In the genomic region with DNA sequence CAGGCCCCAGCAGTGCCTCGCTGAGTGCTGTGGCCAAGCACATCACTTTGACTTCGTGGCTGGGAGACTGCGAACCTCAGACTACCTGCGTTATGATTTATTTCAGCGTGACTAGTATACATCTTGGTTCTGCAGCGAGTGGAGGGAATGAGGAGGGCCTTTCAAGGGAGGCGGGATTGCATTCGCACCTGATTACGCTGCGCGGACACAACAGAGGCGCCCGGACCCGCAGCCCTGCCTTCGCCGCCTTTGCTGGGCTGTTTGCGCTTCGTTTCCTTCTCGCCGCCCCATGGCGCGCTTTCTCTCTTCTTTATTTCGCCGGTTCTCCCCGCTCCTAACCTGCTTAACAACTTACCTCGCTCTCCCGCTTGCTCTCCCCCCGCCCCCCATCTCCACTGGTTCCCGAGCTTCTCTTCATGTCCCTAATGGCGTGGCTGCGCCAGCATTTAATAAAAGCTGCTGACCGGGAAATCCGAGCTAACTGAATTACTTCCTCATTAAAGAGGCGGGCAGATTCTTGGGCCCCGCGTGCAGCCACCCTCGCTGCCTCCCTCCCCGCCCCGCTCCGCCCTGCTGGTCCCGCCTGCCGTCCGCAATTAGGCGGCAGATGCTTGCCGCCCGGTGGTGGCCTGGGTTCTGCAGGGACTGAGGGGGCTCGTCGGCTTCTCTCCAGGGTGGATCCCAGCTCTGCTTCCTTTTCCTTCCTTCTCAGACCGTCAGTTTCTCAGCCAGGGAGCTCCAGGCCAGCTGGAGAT, we compare ENCODE assay signal across 8 cellular contexts.
A peak's percentile ranks its signal among the peaks of the same experiment; 100 is the strongest.
DNase-seq lines count a peak whose midpoint lies in the region; ATAC-seq and TF ChIP-seq lines count a peak whose summit lies in the region.

No MANE protein-coding gene starts in this region.

- H3K4me1 Mint-ChIP-seq in type B pancreatic cell (ENCODE audit: unreplicated experiment) = peaks cover 15% of the 10 kb centered on the region

- DNase-seq in DMS79 (lab: John Stamatoyannopoulos, UW) (peak; percentile 60), NOMO-1 treated with DMSO at 0.1 percent for 48 hours (lab: John Stamatoyannopoulos, UW; ENCODE audit: unreplicated experiment) (peak; percentile 71), cerebellar cortex (ENCODE audit: low spot score) (peak; percentile 3), mucosa of gallbladder (ENCODE audit: low spot score) (peak; percentile 72), type B pancreatic cell (ENCODE audit: extremely low spot score, unreplicated experiment) (peak; percentile 68), HK-2 (ENCODE audit: unreplicated experiment) (no peak), A172 (ENCODE audit: low spot score) (no peak)

- TF ChIP-seq CTCF in type B pancreatic cell (conservative IDR thresholded peaks at IDR 0.05) = peak; percentile 47

- ATAC-seq in GM18502 (IDR thresholded peaks at IDR 0.05; ENCODE audit: poor library complexity, unreplicated experiment) = no peak

- H3K27me3 Mint-ChIP-seq in type B pancreatic cell = peaks cover 60% of the 10 kb centered on the region

- H3K9me3 Mint-ChIP-seq in type B pancreatic cell = no peaks in the 10 kb centered on the region

- peak overlapping the region; percentile 88 for H3K4me3 Mint-ChIP-seq in type B pancreatic cell

- no peaks in the 10 kb centered on the region for H3K36me3 Mint-ChIP-seq in type B pancreatic cell

- peak overlapping the region; percentile 14 for H3K27ac Mint-ChIP-seq in type B pancreatic cell

Comparison
In these comparisons a context has a peak if more than half of its experiments do, and no peak if none do; other contexts are left out.
1. DNase-seq: peak in DMS79 (single experiment), NOMO-1 treated with DMSO at 0.1 percent for 48 hours (single experiment), cerebellar cortex (single experiment), mucosa of gallbladder (single experiment) and type B pancreatic cell (single experiment); none in HK-2 (single experiment) and A172 (single experiment).